Comparison of ENCODE assay signal across 18 cellular contexts in genomic region chr16:16143941-16144340, GRCh38.
A peak's percentile ranks its signal among the peaks of the same experiment; 100 is the strongest.
DNase-seq lines count a peak whose midpoint lies in the region; ATAC-seq, FAIRE-seq and TF ChIP-seq lines count a peak whose summit lies in the region.
"Had no signal": no experiment of that assay in that cellular context is flagged by ENCODE, and none has a peak within 500 bp of the region (broad histone marks: within the 10 kb centered on the region; RNA-seq: fewer than 3 reads in every experiment).

No MANE protein-coding gene starts in this region.

- H3K79me2 ChIP-seq in SK-N-SH (ENCODE audit: insufficient read depth), result no peaks in the 10 kb centered on the region
- no peaks in the 10 kb centered on the region for H3K79me2 ChIP-seq in H1 (ENCODE audit: control insufficient read depth in 1 of 2, insufficient read depth in 2 of 2, low read length in 2 of 2)
- H3K79me2 ChIP-seq in GM23248 (ENCODE audit: insufficient read depth), result no peaks in the 10 kb centered on the region

- H3K4me3 Mint-ChIP-seq in IgD-negative memory B cell, result no peak overlapping the region

- no peaks in the 10 kb centered on the region for H4K20me1 ChIP-seq in SK-N-SH (ENCODE audit: insufficient read depth)
- H4K20me1 ChIP-seq in H1 (replicated peaks in 1 of 2; ENCODE audit: control insufficient read depth in 1 of 2, insufficient read depth in 2 of 2, low read length in 2 of 2), result peaks cover 3% of the 10 kb centered on the region in 2 experiments
- no peaks in the 10 kb centered on the region for H4K20me1 ChIP-seq in GM23248 (ENCODE audit: insufficient read depth)

- no peak overlapping the region for H2BK15ac ChIP-seq in H1 (ENCODE audit: low read length)

- TF ChIP-seq RAD21 in SK-N-SH (IDR thresholded peaks at IDR 0.05; ENCODE audit: low read length) (no peak), H1 (IDR thresholded peaks at IDR 0.05 in 1 of 2, conservative IDR thresholded peaks at IDR 0.05 in 1 of 2; ENCODE audit: low read depth in 2 of 2, low read length in 2 of 2) (no peak)

- H3K27me3 Mint-ChIP-seq in IgD-negative memory B cell, result no peaks in the 10 kb centered on the region

- H3K4me2 ChIP-seq in SK-N-SH (no peak overlapping the region), H1 (ENCODE audit: insufficient read depth in 1 of 2, low read depth in 2 of 2, low read length in 2 of 2) (no peak overlapping the region), GM23248 (ENCODE audit: unreplicated experiment) (no peak overlapping the region)
- H3K4me2 ChIP-seq: KMS-11, PC-9 had no signal

- CTCF ChIA-PET in SK-N-SH (lab: Yijun Ruan, JAX), result interaction anchor here (1.0 kb wide), 1 partner anchor 43 kb away, joined by 3 read pairs; no protein-coding TSS in a partner anchor
- CTCF ChIA-PET in H1 (lab: Charles Lee; ENCODE audit: partially characterized antibody), result interaction anchor here (0.6 to 1.5 kb wide), 8 partner anchors 9 to 423 kb away, joined by 3 to 7 read pairs (median 3); no protein-coding TSS in a partner anchor

- peaks cover 5% of the 10 kb centered on the region for H3K36me3 Mint-ChIP-seq in IgD-negative memory B cell

- H3K79me1 ChIP-seq in H1 (ENCODE audit: low read depth, low read length), result no peaks in the 10 kb centered on the region; the same call in 1 of the 2 replicates

- no peak overlapping the region for H3K18ac ChIP-seq in H1 (ENCODE audit: extremely low read depth, low read length)

- 97% methylated on average over 7 of the region's 8 CpGs for WGBS in SK-N-SH (ENCODE audit: low lambda C conversion rate)
- WGBS in H1 (ENCODE audit: extremely low coverage in 1 of 2, insufficient coverage in 1 of 2, insufficient read length in 1 of 2, insufficient replicate concordance in 2 of 2, low coverage in 1 of 2, low lambda C conversion rate in 2 of 2, missing lambda C conversion rate in 1 of 2), 2 experiments, result 90% methylated on average over 6 of the region's 8 CpGs; no CpG with 5 or more reads in 1 of the 2 experiments
- WGBS in suprapubic skin, result 83% methylated on average over 8 of the region's 8 CpGs
- 84% methylated on average over 8 of the region's 8 CpGs for WGBS in GM23248 (ENCODE audit: low coverage in 1 of 2, low lambda C conversion rate in 2 of 2, missing lambda C conversion rate in 2 of 2), 2 experiments

- H2BK20ac ChIP-seq in H1 (ENCODE audit: low read length), result no peak overlapping the region

- ATAC-seq in SK-N-SH treated with all-trans-retinoic acid at 6 μM for 48 hours, result no peak
- ATAC-seq: Right ventricle myocardium inferior had no signal

- H3K9me3 Mint-ChIP-seq in IgD-negative memory B cell, result no peaks in the 10 kb centered on the region

- H4K91ac ChIP-seq in H1 (replicated peaks; ENCODE audit: insufficient read length, low read length), result no peak overlapping the region

- H2BK12ac ChIP-seq in H1 (ENCODE audit: low read depth, low read length), result no peak overlapping the region

- no peak overlapping the region for H2BK120ac ChIP-seq in H1 (replicated peaks; ENCODE audit: low read depth, low read length)

- no peak overlapping the region for H2AK5ac ChIP-seq in H1 (ENCODE audit: low read depth, low read length)

- DNase-seq in SK-N-SH (no peak), H1 (ENCODE audit: low read depth in 1 of 2, low spot score in 2 of 2) (no peak), suprapubic skin (ENCODE audit: low spot score in 2 of 2) (no peak), GM23248 (no peak), D721Med (ENCODE audit: insufficient read length, low spot score) (no peak), amygdala (lab: John Stamatoyannopoulos, UW) (no peak)
- DNase-seq: H7, NCI-H1092, NCI-H146, NCI-H510A treated with DMSO at 0.1 percent for 48 hours had no signal

- in situ Hi-C loops in GM23248 (cut with MboI), result no loop called here

- H3K4me3 ChIP-seq in SK-N-SH (ENCODE audit: low read depth in 2 of 2, low read length in 1 of 2) (no peak overlapping the region), H1 (ENCODE audit: extremely low read depth in 1 of 4, insufficient read depth in 2 of 4, low read depth in 3 of 4, low read length in 4 of 4) (no peak overlapping the region), suprapubic skin (no peak overlapping the region), GM23248 (no peak overlapping the region)
- H3K4me3 ChIP-seq: PC-9 had no signal

- H3K56ac ChIP-seq in H1 (replicated peaks; ENCODE audit: insufficient read length, low read depth, low read length), result no peak overlapping the region

- POLR2A ChIA-PET in SK-N-SH (lab: Yijun Ruan, JAX), result interaction anchor here (0.7 kb wide), 1 partner anchor 274 kb away, joined by 4 read pairs; no protein-coding TSS in a partner anchor
- POLR2A ChIA-PET in H1 (lab: Charles Lee; ENCODE audit: partially characterized antibody), result no interaction called here

- H2AFZ ChIP-seq in SK-N-SH (ENCODE audit: low read depth) (no peak overlapping the region), H1 (ENCODE audit: low read length) (no peak overlapping the region), GM23248 (no peak overlapping the region)
- H2AFZ ChIP-seq: PC-9 had no signal

- H3K4me1 ChIP-seq in SK-N-SH (ENCODE audit: control insufficient read depth in 1 of 2, insufficient read depth in 2 of 2, low read depth in 1 of 2, low read length in 1 of 2) (peaks cover 0 to 24% of the 10 kb centered on the region in 2 experiments; a peak in 1 of 4 replicates), H1 (replicated peaks in 1 of 4; ENCODE audit: control insufficient read depth in 3 of 4, insufficient read depth in 4 of 4, low read length in 3 of 4) (peaks cover 0 to 4% (median under 1%) of the 10 kb centered on the region in 4 experiments; a peak in 1 of 7 replicates), suprapubic skin (no peaks in the 10 kb centered on the region), GM23248 (ENCODE audit: insufficient read depth) (no peaks in the 10 kb centered on the region)

- H2BK5ac ChIP-seq in H1 (ENCODE audit: low read depth, low read length), result no peak overlapping the region

- H3K23ac ChIP-seq in H1 (ENCODE audit: insufficient read length), result no peak overlapping the region

- no peak for FAIRE-seq in H1 (lab: Jason Lieb, UNC)
- no peak for FAIRE-seq in D721Med (lab: Jason Lieb, UNC)

- H3K27me3 ChIP-seq in SK-N-SH (ENCODE audit: insufficient read depth), result no peaks in the 10 kb centered on the region
- no peaks in the 10 kb centered on the region for H3K27me3 ChIP-seq in H1 (replicated peaks in 1 of 4; ENCODE audit: control insufficient read depth in 3 of 4, extremely low read depth in 1 of 4, insufficient read depth in 3 of 4, low read length in 3 of 4)
- no peaks in the 10 kb centered on the region for H3K27me3 ChIP-seq in suprapubic skin
- H3K27me3 ChIP-seq in GM23248 (replicated peaks; ENCODE audit: insufficient read depth), result no peaks in the 10 kb centered on the region

- H3K36me3 ChIP-seq in SK-N-SH (replicated peaks in 1 of 2; ENCODE audit: control insufficient read depth in 1 of 2, insufficient read depth in 2 of 2, low read length in 1 of 2) (peaks cover 19 to 31% of the 10 kb centered on the region in 2 experiments), H1 (ENCODE audit: control insufficient read depth in 2 of 4, insufficient read depth in 4 of 4, low read length in 3 of 4) (peaks cover 7 to 36% (median 16%) of the 10 kb centered on the region in 4 experiments), suprapubic skin (peaks cover 44% of the 10 kb centered on the region), GM23248 (ENCODE audit: low read depth) (peaks cover 18% of the 10 kb centered on the region; the same call in 1 of the 2 replicates)

- H3K23me2 ChIP-seq in H1 (ENCODE audit: low read depth, low read length), result no peaks in the 10 kb centered on the region

- H3K9me2 ChIP-seq in SK-N-SH (no peaks in the 10 kb centered on the region), GM23248 (ENCODE audit: insufficient read depth) (no peaks in the 10 kb centered on the region)

- no peaks in the 10 kb centered on the region for H3K9me3 ChIP-seq in SK-N-SH
- no peaks in the 10 kb centered on the region for H3K9me3 ChIP-seq in H1 (ENCODE audit: insufficient read depth in 2 of 2, low read depth in 1 of 2, low read length in 1 of 2)
- H3K9me3 ChIP-seq in suprapubic skin, result no peaks in the 10 kb centered on the region
- no peaks in the 10 kb centered on the region for H3K9me3 ChIP-seq in GM23248 (ENCODE audit: low read depth)

- no peak for TF ChIP-seq CTCF in SK-N-SH (IDR thresholded peaks at IDR 0.05)
- no peak for TF ChIP-seq CTCF in H1 (IDR thresholded peaks at IDR 0.05; ENCODE audit: control extremely low read depth in 1 of 3, insufficient read depth in 1 of 3, low read depth in 1 of 3, low read length in 3 of 3)
- TF ChIP-seq CTCF in suprapubic skin (IDR thresholded peaks at IDR 0.05), result no peak
- no peak for TF ChIP-seq CTCF in D721Med (IDR thresholded peaks at IDR 0.05; ENCODE audit: insufficient read depth, missing control alignments)

- H3K27ac Mint-ChIP-seq in IgD-negative memory B cell, result peak overlapping the region in 2 of 3 donors; percentile 25 to 94

- peaks cover 6 to 11% (median 8%) of the 10 kb centered on the region in 3 donors for H3K4me1 Mint-ChIP-seq in IgD-negative memory B cell

- H3K27ac ChIP-seq in SK-N-SH (ENCODE audit: low read depth in 2 of 2, low read length in 1 of 2) (no peak overlapping the region), H1 (ENCODE audit: low read depth, low read length) (no peak overlapping the region), suprapubic skin (peak overlapping the region; percentile 68), GM23248 (no peak overlapping the region)
- H3K27ac ChIP-seq: 22Rv1, C4-2B, HL-60, KMS-11, PC-9 had no signal

- H3F3A ChIP-seq in SK-N-SH (replicated peaks; ENCODE audit: insufficient read depth), result peaks cover 3% of the 10 kb centered on the region
- no peaks in the 10 kb centered on the region; the same call in 1 of the 2 replicates for H3F3A ChIP-seq in GM23248 (ENCODE audit: insufficient read depth)

- TF ChIP-seq POLR2A in H1 (IDR thresholded peaks at IDR 0.05; ENCODE audit: control extremely low read depth in 1 of 2, low read depth in 2 of 2, low read length in 2 of 2) (no peak), suprapubic skin (IDR thresholded peaks at IDR 0.05) (no peak)

- no peak overlapping the region for H3K9ac ChIP-seq in SK-N-SH
- H3K9ac ChIP-seq in H1 (replicated peaks in 1 of 4; ENCODE audit: extremely low read depth in 1 of 4, low read depth in 3 of 4, low read length in 3 of 4), result no peak overlapping the region
- H3K9ac ChIP-seq in GM23248, result no peak overlapping the region
- H3K9ac ChIP-seq: KMS-11 had no signal

- H4K8ac ChIP-seq in H1 (ENCODE audit: extremely low read depth, insufficient read depth, low read length), result no peak overlapping the region

- H3K4ac ChIP-seq in H1 (replicated peaks; ENCODE audit: insufficient read length, low read depth, low read length), result no peak overlapping the region

- H4K5ac ChIP-seq in H1 (ENCODE audit: insufficient read length, low read depth, low read length), result no peak overlapping the region

- H3K14ac ChIP-seq in H1 (ENCODE audit: insufficient read length), result no peak overlapping the region

- TF ChIP-seq EP300 in SK-N-SH (IDR thresholded peaks at IDR 0.05; ENCODE audit: borderline replicate concordance in 1 of 2, low read depth in 1 of 2, low read length in 1 of 2), result no peak
- no peak for TF ChIP-seq EP300 in H1 (IDR thresholded peaks at IDR 0.05; ENCODE audit: borderline replicate concordance in 1 of 2, low read depth in 2 of 2, low read length in 2 of 2)
- TF ChIP-seq EP300 in suprapubic skin (IDR thresholded peaks at IDR 0.05), result no peak

TF ChIP-seq in SK-N-SH treated with all-trans-retinoic acid at 6 μM for 48 hours, 23 proteins besides CTCF, POLR2A, EP300 and RAD21 (continues in another document):
- no peak for TF ChIP-seq RARB (CRISPR knock-in tag; IDR thresholded peaks at IDR 0.05)

Comparison
In these comparisons a context has a peak if more than half of its experiments do, and no peak if none do; other contexts are left out.
1. Of the 17 proteins assayed by ChIP-seq in both H1 and SK-N-SH: peak only in H1: USF2; only in SK-N-SH: none; in both: none; in neither: 16.